17 cellular contexts compared by ENCODE assay signal in the genomic region with DNA sequence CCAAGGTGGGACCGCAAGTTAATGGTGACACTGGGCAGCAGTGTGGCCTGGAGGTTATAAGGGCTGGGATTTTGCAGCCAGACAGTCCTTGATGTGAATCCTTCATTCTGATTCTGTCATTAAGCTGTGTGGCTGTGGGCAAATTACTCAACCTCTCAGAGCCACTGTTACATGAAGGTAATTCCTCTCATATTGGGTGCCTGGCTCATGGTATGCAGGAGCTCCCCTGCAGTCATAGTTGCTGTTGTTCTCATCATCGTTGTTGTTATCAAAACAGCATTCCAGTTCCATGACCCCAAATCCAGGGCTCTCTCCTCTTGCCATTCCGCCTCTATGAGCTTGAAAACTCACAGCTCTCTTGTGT. TPM values are rescaled to one million over a fixed set of nuclear protein-coding genes. Genes with fewer than 3 reads are reported as not detected.
DNase-seq lines count a peak whose midpoint lies in the region; ATAC-seq and TF ChIP-seq lines count a peak whose summit lies in the region.
"Had no signal": no experiment of that assay in that cellular context is flagged by ENCODE, and none has a peak within 500 bp of the region (broad histone marks: within the 10 kb centered on the region; RNA-seq: fewer than 3 reads in every experiment).

No MANE protein-coding gene starts in this region.

- H3K4me1 ChIP-seq in trophoblast cell (ENCODE audit: control insufficient read depth in 1 of 2, insufficient read depth in 2 of 2, low read length in 2 of 2): peaks cover 10 to 16% of the 10 kb centered on the region in 2 experiments
- H3K4me1 ChIP-seq: SJCRH30 had no signal

- POLR2A ChIA-PET in CD4-positive, alpha-beta T cell (lab: Charles Lee): no interaction called here

- no peak for TF ChIP-seq CTCF in CD4-positive, alpha-beta T cell (IDR thresholded peaks at IDR 0.05)
- TF ChIP-seq CTCF in fibroblast of pulmonary artery (IDR thresholded peaks at IDR 0.05; ENCODE audit: low read length, missing control alignments): no peak

- H2BK12ac ChIP-seq in trophoblast cell (ENCODE audit: low read length): no peak overlapping the region

- H3K79me1 ChIP-seq in trophoblast cell (ENCODE audit: low read length): peaks cover 2% of the 10 kb centered on the region

- no peaks in the 10 kb centered on the region for H3K27me3 ChIP-seq in CD4-positive, alpha-beta T cell (ENCODE audit: control insufficient read depth, insufficient read depth, low read length)
- no peaks in the 10 kb centered on the region for H3K27me3 ChIP-seq in trophoblast cell (ENCODE audit: insufficient read depth, low read length)
- H3K27me3 ChIP-seq: colonic mucosa, SJCRH30 had no signal

- no peaks in the 10 kb centered on the region for H3K36me3 ChIP-seq in trophoblast cell (ENCODE audit: control insufficient read depth in 1 of 2, insufficient read depth in 2 of 2, low read length in 2 of 2)
- H3K36me3 ChIP-seq: colonic mucosa, SJCRH30 had no signal

- no peak overlapping the region for H3K14ac ChIP-seq in trophoblast cell (ENCODE audit: low read length)

- H3K27ac ChIP-seq in CD4-positive, alpha-beta T cell (ENCODE audit: low read depth, low read length): no peak overlapping the region
- H3K27ac ChIP-seq in trophoblast cell (ENCODE audit: low read depth, low read length): no peak overlapping the region
- H3K27ac ChIP-seq in caudate nucleus (ENCODE audit: low read depth, low read length): no peak overlapping the region
- H3K27ac ChIP-seq: colonic mucosa, SJCRH30 had no signal

- no peaks in the 10 kb centered on the region for H3K36me3 Mint-ChIP-seq in CD4-positive, alpha-beta T cell (ENCODE audit: low read depth)
- H3K36me3 Mint-ChIP-seq in T-helper 17 cell (ENCODE audit: low read depth): no peaks in the 10 kb centered on the region

- H3K9me3 Mint-ChIP-seq in CD4-positive, alpha-beta T cell: no peaks in the 10 kb centered on the region

- H2BK120ac ChIP-seq in trophoblast cell (ENCODE audit: insufficient read depth, low read length, poor library complexity): no peak overlapping the region

- WGBS in trophoblast cell (ENCODE audit: extremely low coverage, insufficient coverage, insufficient read length): no CpG with 5 or more reads among the region's 3 CpGs

- H3K4ac ChIP-seq in trophoblast cell (ENCODE audit: low read depth, low read length): no peak overlapping the region

- no peak overlapping the region for H3K9ac ChIP-seq in trophoblast cell (ENCODE audit: low read length)

- no peaks in the 10 kb centered on the region for H3K79me2 ChIP-seq in trophoblast cell (ENCODE audit: control insufficient read depth, insufficient read depth, low read length, poor library complexity)

- peaks cover 37% of the 10 kb centered on the region for H3K4me1 Mint-ChIP-seq in CD4-positive, alpha-beta T cell (ENCODE audit: low read depth)
- H3K4me1 Mint-ChIP-seq in T-helper 17 cell: peaks cover 36% of the 10 kb centered on the region

- no peak overlapping the region for H2AK5ac ChIP-seq in trophoblast cell (ENCODE audit: low read length)

- DNase-seq in CD4-positive, alpha-beta T cell: no peak
- DNase-seq in T-helper 17 cell (no peak), fibroblast of pulmonary artery (ENCODE audit: low read depth) (peak; percentile 10), trophoblast cell (peak; percentile 78 to 82), HK-2 (ENCODE audit: unreplicated experiment) (no peak), caudate nucleus (lab: John Stamatoyannopoulos, UW) (no peak), DMS153 (lab: John Stamatoyannopoulos, UW) (no peak), NCI-H748 treated with DMSO at 0.1 percent for 48 hours (lab: John Stamatoyannopoulos, UW) (no peak)
- DNase-seq: activated CD4-positive, alpha-beta T cell treated with anti-CD3 and anti-CD28 coated beads for 4 hours; activated CD8-positive, alpha-beta memory T cell treated with anti-CD3 and anti-CD28 coated beads, Interleukin-2, amount 50 U/mL, for 4 hours; activated gamma-delta T cell; colonic mucosa; left ventricle myocardium superior; NCI-H526; SJCRH30; T1000 had no signal

- CTCF ChIA-PET in CD4-positive, alpha-beta T cell (lab: Charles Lee): interaction anchor here (1.1 to 1.6 kb wide), 2 partner anchors 32 to 135 kb away, joined by 3 to 4 read pairs; no protein-coding TSS in a partner anchor

- H2AFZ ChIP-seq in trophoblast cell (ENCODE audit: insufficient read depth, low read length, poor library complexity): no peak overlapping the region

- no peak for ATAC-seq in CD4-positive, alpha-beta T cell (ENCODE audit: poor library complexity)
- ATAC-seq in T-helper 17 cell: no peak
- ATAC-seq: left ventricle myocardium superior had no signal

- H3K4me3 ChIP-seq in fibroblast of pulmonary artery (replicated peaks; ENCODE audit: low read depth, low read length) (no peak overlapping the region), trophoblast cell (ENCODE audit: low read depth, low read length) (no peak overlapping the region)
- H3K4me3 ChIP-seq: colonic mucosa, SJCRH30 had no signal

- H3K4me3 Mint-ChIP-seq in CD4-positive, alpha-beta T cell: no peak overlapping the region
- no peak overlapping the region for H3K4me3 Mint-ChIP-seq in T-helper 17 cell

- no peak overlapping the region for H4K12ac ChIP-seq in trophoblast cell (ENCODE audit: low read depth, low read length)

- no peaks in the 10 kb centered on the region for H3K27me3 Mint-ChIP-seq in CD4-positive, alpha-beta T cell
- no peaks in the 10 kb centered on the region for H3K27me3 Mint-ChIP-seq in T-helper 17 cell

- no peaks in the 10 kb centered on the region for H3K9me3 ChIP-seq in CD4-positive, alpha-beta T cell (ENCODE audit: control insufficient read depth, low read length)
- H3K9me3 ChIP-seq in T-helper 17 cell (ENCODE audit: control insufficient read depth, low read length, poor library complexity, severe bottlenecking) (no peaks in the 10 kb centered on the region), trophoblast cell (ENCODE audit: insufficient read depth, low read depth, low read length) (peaks cover 2% of the 10 kb centered on the region)
- H3K9me3 ChIP-seq: colonic mucosa, SJCRH30 had no signal

- peak overlapping the region; percentile 94 for H3K27ac Mint-ChIP-seq in CD4-positive, alpha-beta T cell
- H3K27ac Mint-ChIP-seq in T-helper 17 cell: peak overlapping the region; percentile 99

- no peak overlapping the region for H3K4me2 ChIP-seq in trophoblast cell (ENCODE audit: low read length)

- no peak overlapping the region for H3K18ac ChIP-seq in trophoblast cell (ENCODE audit: low read length)

- H2BK5ac ChIP-seq in trophoblast cell (ENCODE audit: low read depth, low read length, poor library complexity): no peak overlapping the region

- H3K23ac ChIP-seq in trophoblast cell (ENCODE audit: low read length): no peak overlapping the region

- intact Hi-C loops in CD4-positive, alpha-beta T cell (cut with DNase I, micrococcal nuclease): loop anchor here in 1 of 2 experiments (2.0 to 10.0 kb wide), 3 partner anchors 24 to 1408 kb away; partner anchors contain the start of genes GUCD1, RGL4 and SNRPD3

- H4K8ac ChIP-seq in trophoblast cell (ENCODE audit: low read depth, low read length): no peak overlapping the region

- H4K91ac ChIP-seq in trophoblast cell (ENCODE audit: low read depth, low read length): no peak overlapping the region

RNA-seq across cellular contexts. Expression of gene RAB36, which starts 1.5 kb away (rescaled TPM):
- total RNA-seq in CD4-positive, alpha-beta T cell: under 1 TPM; 0.77 to 0.87 TPM
- 1 to 10 TPM; 1.1 to 2.4 TPM for total RNA-seq in T-helper 17 cell
- polyA plus RNA-seq in trophoblast cell (2013): 0.92 and 1.1 TPM in 2 replicates
- total RNA-seq: SJCRH30 had no signal

RNA-seq across cellular contexts. Expression of gene RSPH14, which starts 5.0 kb away (rescaled TPM):
- 1 to 10 TPM; 1.2 to 1.5 TPM for total RNA-seq in CD4-positive, alpha-beta T cell
- 1 to 10 TPM; 1.1 to 1.4 TPM for total RNA-seq in T-helper 17 cell
- 0.07 and 0.16 TPM in 2 replicates for polyA plus RNA-seq in trophoblast cell (2013)
- total RNA-seq: left ventricle myocardium superior, myocyte, SJCRH30 had no signal

RNA-seq across cellular contexts. Expression of gene BCR, which starts 33.5 kb away (rescaled TPM):
- total RNA-seq in CD4-positive, alpha-beta T cell: 10 to 100 TPM; 60.0 to 64.8 TPM
- 10 to 100 TPM; 91.8 to 93.2 TPM for total RNA-seq in T-helper 17 cell
- polyA plus RNA-seq in trophoblast cell (2013): 49.8 and 53.0 TPM in 2 replicates

Comparison
In these comparisons a context has a peak if more than half of its experiments do, and no peak if none do; other contexts are left out.
1. DNase-seq: peak in fibroblast of pulmonary artery (single experiment) and trophoblast cell (2 of 2); none in CD4-positive, alpha-beta T cell (0 of 10), T-helper 17 cell (0 of 3), HK-2 (single experiment), caudate nucleus (0 of 61), DMS153 (single experiment) and NCI-H748 treated with DMSO at 0.1 percent for 48 hours (single experiment).